Comparison of ENCODE assay signal across 8 cellular contexts in genomic region chr21:43719748-43720538, GRCh38. TPM values are rescaled to one million over a fixed set of nuclear protein-coding genes. Genes with fewer than 3 reads are reported as not detected.
DNase-seq lines count a peak whose midpoint lies in the region; ATAC-seq and TF ChIP-seq lines count a peak whose summit lies in the region.

No MANE protein-coding gene starts in this region.

- no peak overlapping the region for H3K27ac Mint-ChIP-seq in WTC11

- no peak for TF ChIP-seq CTCF in C4-2B (conservative IDR thresholded peaks at IDR 0.05)
- no peak for TF ChIP-seq CTCF in HEK293 (tag by site-specific recombination; IDR thresholded peaks at IDR 0.05)
- no peak for TF ChIP-seq CTCF in WTC11 (IDR thresholded peaks at IDR 0.05)
- no peak for TF ChIP-seq CTCF in foreskin keratinocyte (conservative IDR thresholded peaks at IDR 0.05)
- no peak for TF ChIP-seq CTCF in psoas muscle (IDR thresholded peaks at IDR 0.05)

- WGBS in psoas muscle, 3 donors = 20 to 26% (median 26%) methylated on average over 48 to 49 of the region's 49 CpGs

- H3K4me3 Mint-ChIP-seq in WTC11 = peak overlapping the region; percentile 69

- ATAC-seq in WTC11 (no peak), foreskin keratinocyte (peak; percentile 11), psoas muscle (peak in 2 of 4 donors; percentile 6 to 8), GM21367 (IDR thresholded peaks at IDR 0.05; ENCODE audit: unreplicated experiment) (no peak), HG03432 (IDR thresholded peaks at IDR 0.05; ENCODE audit: unreplicated experiment) (no peak), HG03342 (IDR thresholded peaks at IDR 0.05; ENCODE audit: unreplicated experiment) (no peak)

- H3K4me1 Mint-ChIP-seq in WTC11 = peaks cover 14% of the 10 kb centered on the region

- DNase-seq in WTC11 (ENCODE audit: low spot score) = no peak
- DNase-seq in foreskin keratinocyte = no peak
- DNase-seq in psoas muscle = peak in 1 of 2 donors; percentile 64

- H3K36me3 ChIP-seq in HEK293 (ENCODE audit: control insufficient read depth in 2 of 2, insufficient read depth in 1 of 2, low read length in 2 of 2) (peaks cover 0 to 18% of the 10 kb centered on the region in 2 experiments; a peak in 2 of 3 replicates), psoas muscle (ENCODE audit: insufficient read depth in 1 of 2, low read depth in 1 of 2) (peaks cover 0 to 12% of the 10 kb centered on the region in 2 donors)

- peak overlapping the region; percentile 99 for H3K27ac ChIP-seq in C4-2B
- H3K27ac ChIP-seq in HEK293 (ENCODE audit: extremely low read depth, low read depth, low read length) = peak overlapping the region; percentile 78; the same call in 1 of the 2 replicates
- H3K27ac ChIP-seq in foreskin keratinocyte = peak overlapping the region; percentile 91
- peak overlapping the region; percentile 86 for H3K27ac ChIP-seq in psoas muscle

- POLR2A ChIA-PET in HEK293 (lab: Yijun Ruan, JAX) (interaction anchor here (0.8 to 2.0 kb wide), 3 partner anchors 9 to 21 kb away, joined by 3 to 25 read pairs (median 5); no protein-coding TSS in a partner anchor), WTC11 (lab: Charles Lee) (interaction anchor here (1.1 to 2.1 kb wide), 2 partner anchors 9 to 61 kb away, joined by 3 to 9 read pairs; no protein-coding TSS in a partner anchor)

- intact Hi-C loops in psoas muscle (cut with DNase I) = loop anchor here in 1 of 2 donors (5.0 kb wide), 2 partner anchors 57 to 58 kb away; partner anchors contain the start of gene CSTB

- H3K27me3 ChIP-seq in foreskin keratinocyte (no peaks in the 10 kb centered on the region), psoas muscle (ENCODE audit: insufficient read depth in 3 of 3, low read length in 2 of 3) (no peaks in the 10 kb centered on the region)

- peaks cover 9% of the 10 kb centered on the region for H3K27me3 Mint-ChIP-seq in WTC11 (ENCODE audit: low read depth)

- CTCF ChIA-PET in HEK293 (lab: Yijun Ruan, JAX) (interaction anchor here (0.6 to 0.8 kb wide), 3 partner anchors 8 to 253 kb away, joined by 3 to 6 read pairs (median 3); no protein-coding TSS in a partner anchor), WTC11 (lab: Charles Lee) (interaction anchor here (3.6 kb wide), 1 partner anchor 8 kb away, joined by 45 read pairs; no protein-coding TSS in a partner anchor)

- no peaks in the 10 kb centered on the region for H3K9me3 Mint-ChIP-seq in WTC11

- H3K4me1 ChIP-seq in HEK293 (ENCODE audit: control insufficient read depth, insufficient read depth, low read length) (peaks cover 6% of the 10 kb centered on the region), foreskin keratinocyte (peaks cover 10% of the 10 kb centered on the region), psoas muscle (peaks cover 16% of the 10 kb centered on the region)

- H3K4me3 ChIP-seq in HEK293 (ENCODE audit: low read depth, low read length) (peak overlapping the region; percentile 87), psoas muscle (peak overlapping the region; percentile 85)

- H3K9me3 ChIP-seq in HEK293 (ENCODE audit: control insufficient read depth, insufficient read depth, low read depth, low read length) = no peaks in the 10 kb centered on the region
- no peaks in the 10 kb centered on the region for H3K9me3 ChIP-seq in psoas muscle

- peaks cover 5% of the 10 kb centered on the region for H3K36me3 Mint-ChIP-seq in WTC11

TF ChIP-seq in HEK293, 187 proteins besides CTCF, POLR2A, EP300 and RAD21 (continues in another document):
- TF ChIP-seq ZNF600 (tag by site-specific recombination; IDR thresholded peaks at IDR 0.05) (peak; percentile 76; the same call in 1 of the 2 replicates), ZFP41 (tag by site-specific recombination; IDR thresholded peaks at IDR 0.05; ENCODE audit: borderline replicate concordance) (no peak), ZNF274 (IDR thresholded peaks at IDR 0.05; ENCODE audit: low read length) (no peak), ZNF274 (tag by site-specific recombination; IDR thresholded peaks at IDR 0.05; ENCODE audit: borderline replicate concordance) (no peak), ZNF24 (tag by site-specific recombination; IDR thresholded peaks at IDR 0.05) (no peak), ZNF394 (tag by site-specific recombination; IDR thresholded peaks at IDR 0.05; ENCODE audit: borderline replicate concordance) (peak; percentile 9; the same call in 1 of the 2 replicates), ZNF571 (tag by site-specific recombination; IDR thresholded peaks at IDR 0.05) (no peak), GLIS2 (tag by site-specific recombination; IDR thresholded peaks at IDR 0.05) (peak; percentile 52)
- TF ChIP-seq, protein P1, sequence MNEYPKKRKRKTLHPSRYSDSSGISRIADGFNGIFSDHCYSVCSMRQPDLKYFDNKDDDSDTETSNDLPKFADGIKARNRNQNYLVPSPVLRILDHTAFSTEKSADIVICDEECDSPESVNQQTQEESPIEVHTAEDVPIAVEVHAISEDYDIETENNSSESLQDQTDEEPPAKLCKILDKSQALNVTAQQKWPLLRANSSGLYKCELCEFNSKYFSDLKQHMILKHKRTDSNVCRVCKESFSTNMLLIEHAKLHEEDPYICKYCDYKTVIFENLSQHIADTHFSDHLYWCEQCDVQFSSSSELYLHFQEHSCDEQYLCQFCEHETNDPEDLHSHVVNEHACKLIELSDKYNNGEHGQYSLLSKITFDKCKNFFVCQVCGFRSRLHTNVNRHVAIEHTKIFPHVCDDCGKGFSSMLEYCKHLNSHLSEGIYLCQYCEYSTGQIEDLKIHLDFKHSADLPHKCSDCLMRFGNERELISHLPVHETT (tag by site-specific recombination; IDR thresholded peaks at IDR 0.05) = no peak
- TF ChIP-seq, protein P2, sequence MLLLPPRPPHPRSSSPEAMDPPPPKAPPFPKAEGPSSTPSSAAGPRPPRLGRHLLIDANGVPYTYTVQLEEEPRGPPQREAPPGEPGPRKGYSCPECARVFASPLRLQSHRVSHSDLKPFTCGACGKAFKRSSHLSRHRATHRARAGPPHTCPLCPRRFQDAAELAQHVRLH (tag by site-specific recombination; IDR thresholded peaks at IDR 0.05) = no peak
- TF ChIP-seq, protein P3, sequence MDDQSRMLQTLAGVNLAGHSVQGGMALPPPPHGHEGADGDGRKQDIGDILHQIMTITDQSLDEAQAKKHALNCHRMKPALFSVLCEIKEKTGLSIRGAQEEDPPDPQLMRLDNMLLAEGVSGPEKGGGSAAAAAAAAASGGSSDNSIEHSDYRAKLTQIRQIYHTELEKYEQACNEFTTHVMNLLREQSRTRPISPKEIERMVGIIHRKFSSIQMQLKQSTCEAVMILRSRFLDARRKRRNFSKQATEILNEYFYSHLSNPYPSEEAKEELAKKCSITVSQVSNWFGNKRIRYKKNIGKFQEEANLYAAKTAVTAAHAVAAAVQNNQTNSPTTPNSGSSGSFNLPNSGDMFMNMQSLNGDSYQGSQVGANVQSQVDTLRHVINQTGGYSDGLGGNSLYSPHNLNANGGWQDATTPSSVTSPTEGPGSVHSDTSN (CRISPR knock-in tag; IDR thresholded peaks at IDR 0.05) = peak; percentile 17; the same call in 1 of the 2 replicates

TF ChIP-seq in WTC11, 78 proteins besides CTCF, POLR2A, EP300 and RAD21:
- TF ChIP-seq ESRRA (CRISPR knock-in tag; IDR thresholded peaks at IDR 0.05; ENCODE audit: borderline replicate concordance) (peak; percentile 45; the same call in 1 of the 2 replicates), ZSCAN18 (CRISPR knock-in tag; IDR thresholded peaks at IDR 0.05) (no peak)
TF ChIP-seq in WTC11: peak in this region for 1.

RNA-seq across cellular contexts. Expression of gene PDXK, which starts 1.0 kb away (rescaled TPM):
- total RNA-seq in WTC11 (2021) (116 to 123 TPM (median 120 TPM) in 3 replicates), foreskin keratinocyte (150 and 176 TPM in 2 replicates), psoas muscle (10 to 100 TPM; 28.8 to 43.2 (median 38.5) TPM)
- polyA plus RNA-seq in foreskin keratinocyte (176 and 205 TPM in 2 replicates), psoas muscle (10 to 100 TPM; 17.2 to 96.5 (median 20.2) TPM)

RNA-seq across cellular contexts. Expression of gene CSTB, which starts 56.2 kb away (rescaled TPM):
- total RNA-seq in WTC11 (2021) (35.2 to 38.6 TPM (median 36.1 TPM) in 3 replicates), foreskin keratinocyte (49.5 and 63.0 TPM in 2 replicates), psoas muscle (10 to 100 TPM; 16.0 to 24.8 (median 20.7) TPM)
- polyA plus RNA-seq in foreskin keratinocyte (123 and 183 TPM in 2 replicates), psoas muscle (10 to 100 TPM; 16.7 to 35.2 (median 25.2) TPM)
